Comparison of ENCODE assay signal across 8 cellular contexts in genomic region chr1:236141447-236142357, GRCh38. TPM values are rescaled to one million over a fixed set of nuclear protein-coding genes. Genes with fewer than 3 reads are reported as not detected.
DNase-seq lines count a peak whose midpoint lies in the region; ATAC-seq and TF ChIP-seq lines count a peak whose summit lies in the region.

No MANE protein-coding gene starts in this region.

- DNase-seq in G401 (ENCODE audit: low spot score) (peak; percentile 29), SK-N-MC (ENCODE audit: low read depth, low spot score) (no peak), dorsolateral prefrontal cortex (peak in 5 of 10 donors; percentile 20 to 63 (median 54)), stomach (peak; percentile 51), foreskin melanocyte (no peak)

- WGBS in liver, result 2% methylated on average over 83 of the region's 83 CpGs
- 0 to 1% (median 1%) methylated on average over 56 to 79 of the region's 83 CpGs for WGBS in stomach, 5 donors

- TF ChIP-seq EP300 in stomach (IDR thresholded peaks at IDR 0.05), result no peak

- H3K9ac ChIP-seq in SK-N-MC (ENCODE audit: insufficient read length), result peak overlapping the region; percentile 79
- peak overlapping the region in 1 of 2 donors; percentile 71 for H3K9ac ChIP-seq in liver (ENCODE audit: low read depth in 1 of 2, low read length in 2 of 2)

- no peaks in the 10 kb centered on the region for H3K36me3 ChIP-seq in ACC112 (ENCODE audit: insufficient read depth, low read length)
- peaks cover 32% of the 10 kb centered on the region for H3K36me3 ChIP-seq in SK-N-MC (ENCODE audit: insufficient read depth, low read length)
- no peaks in the 10 kb centered on the region for H3K36me3 ChIP-seq in liver (ENCODE audit: control insufficient read depth in 4 of 4, insufficient read depth in 3 of 4, low read depth in 1 of 4, low read length in 3 of 4)
- no peaks in the 10 kb centered on the region for H3K36me3 ChIP-seq in stomach

- in situ Hi-C loops in G401 (cut with HindIII; ENCODE audit: low sequenced_read_pairs), result no loop called here

- H3K4me3 ChIP-seq in ACC112 (ENCODE audit: low read depth, low read length), result peak overlapping the region; percentile 68
- H3K4me3 ChIP-seq in SK-N-MC, result peak overlapping the region; percentile 82
- H3K4me3 ChIP-seq in dorsolateral prefrontal cortex, result peak overlapping the region; percentile 45 to 93 (median 79)
- peak overlapping the region; percentile 33 to 85 (median 49) for H3K4me3 ChIP-seq in liver (ENCODE audit: low read depth in 1 of 3, low read length in 3 of 3)
- peak overlapping the region; percentile 71 to 92 (median 80) for H3K4me3 ChIP-seq in stomach

- no peak for TF ChIP-seq RAD21 in liver (IDR thresholded peaks at IDR 0.05)

- intact Hi-C loops in dorsolateral prefrontal cortex (cut with DNase I), result loop anchor here (5.0 to 10.0 kb wide), 3 partner anchors 141 to 381 kb away; partner anchors contain the start of genes ERO1B (in 2 of the 2) and LGALS8 (in 1 of the 2)
- intact Hi-C loops in stomach (cut with DNase I; ENCODE audit: low total_unique reads), result no loop called here

- no peaks in the 10 kb centered on the region for H3K79me2 ChIP-seq in ACC112 (ENCODE audit: control insufficient read depth, insufficient read depth, low read length, unreplicated experiment)

- H3K9me3 ChIP-seq in SK-N-MC (ENCODE audit: low read depth, low read length) (no peaks in the 10 kb centered on the region), liver (ENCODE audit: control insufficient read depth in 4 of 4, low read length in 3 of 4) (no peaks in the 10 kb centered on the region), stomach (no peaks in the 10 kb centered on the region)

- no peak overlapping the region for H3K27ac ChIP-seq in ACC112 (ENCODE audit: low read depth, low read length)
- peak overlapping the region; percentile 94 for H3K27ac ChIP-seq in SK-N-MC
- H3K27ac ChIP-seq in dorsolateral prefrontal cortex, result peak overlapping the region in 30 of 59 donors; percentile 1 to 72 (median 40)
- H3K27ac ChIP-seq in liver (ENCODE audit: low read depth in 1 of 2, low read length in 2 of 2), result peak overlapping the region in 1 of 2 donors; percentile 7
- H3K27ac ChIP-seq in stomach, result peak overlapping the region; percentile 24 to 69 (median 40)

- H2AFZ ChIP-seq in ACC112 (ENCODE audit: low read length, unreplicated experiment), result peak overlapping the region; percentile 80

- TF ChIP-seq CTCF in dorsolateral prefrontal cortex (IDR thresholded peaks at IDR 0.05 in 54 of 56, conservative IDR thresholded peaks at IDR 0.05 in 2 of 56; ENCODE audit: low read depth in 1 of 56, partially characterized antibody in 56 of 56) (peak in 2 of 56 donors; percentile 2 to 11), liver (IDR thresholded peaks at IDR 0.05; ENCODE audit: low read depth, low read length, missing input control) (no peak), stomach (IDR thresholded peaks at IDR 0.05) (no peak)

- peaks cover 4% of the 10 kb centered on the region for H3K4me1 ChIP-seq in ACC112 (ENCODE audit: control insufficient read depth, insufficient read depth, low read length, unreplicated experiment)
- peaks cover 0 to 20% (median 15%) of the 10 kb centered on the region in 4 donors for H3K4me1 ChIP-seq in liver (ENCODE audit: control insufficient read depth in 4 of 4, insufficient read depth in 4 of 4, low read length in 3 of 4)
- peaks cover 26 to 49% (median 39%) of the 10 kb centered on the region in 4 donors for H3K4me1 ChIP-seq in stomach

- no peak for TF ChIP-seq POLR2A in stomach (IDR thresholded peaks at IDR 0.05)

- H3K27me3 ChIP-seq in ACC112 (ENCODE audit: insufficient read depth, low read length) (peaks cover 40% of the 10 kb centered on the region), dorsolateral prefrontal cortex (no peaks in the 10 kb centered on the region), liver (ENCODE audit: control insufficient read depth in 4 of 4, insufficient read depth in 4 of 4, low read length in 3 of 4) (no peaks in the 10 kb centered on the region), stomach (peaks cover 0 to 28% (median 0%) of the 10 kb centered on the region in 3 donors)

- ATAC-seq in HG03280 (IDR thresholded peaks at IDR 0.05; ENCODE audit: unreplicated experiment), result peak; percentile 9

TF ChIP-seq in liver, 16 proteins besides CTCF, POLR2A, EP300 and RAD21:
- no peak for TF ChIP-seq TAF1 (conservative IDR thresholded peaks at IDR 0.05)
- no peak for TF ChIP-seq FOXA2 (IDR thresholded peaks at IDR 0.05)
- no peak for TF ChIP-seq HNF4G (IDR thresholded peaks at IDR 0.05)
- TF ChIP-seq MAX (IDR thresholded peaks at IDR 0.05), result no peak
- no peak for TF ChIP-seq REST (IDR thresholded peaks at IDR 0.05)
- no peak for TF ChIP-seq NR2F2 (IDR thresholded peaks at IDR 0.05)
- no peak for TF ChIP-seq JUND (IDR thresholded peaks at IDR 0.05)
- no peak for TF ChIP-seq EGR1 (IDR thresholded peaks at IDR 0.05; ENCODE audit: low read depth in 2 of 2)
- no peak for TF ChIP-seq FOXA1 (IDR thresholded peaks at IDR 0.05)
- TF ChIP-seq RXRA (IDR thresholded peaks at IDR 0.05), result no peak
- no peak for TF ChIP-seq HNF4A (conservative IDR thresholded peaks at IDR 0.05)
- no peak for TF ChIP-seq GABPA (IDR thresholded peaks at IDR 0.05 in 1 of 2, conservative IDR thresholded peaks at IDR 0.05 in 1 of 2)
- TF ChIP-seq ATF3 (IDR thresholded peaks at IDR 0.05), result no peak
- TF ChIP-seq SP1 (IDR thresholded peaks at IDR 0.05), result no peak

RNA-seq across cellular contexts. Expression of gene GPR137B, which starts 0.6 kb away (rescaled TPM):
- 0.37 and 4.2 TPM in 2 replicates for total RNA-seq in G401 (2014; rRNA removed; shearing (Covaris generic))
- total RNA-seq in dorsolateral prefrontal cortex, result 10 to 100 TPM; 21.7 to 63.1 (median 38.2) TPM
- 1 to 10 TPM; 3.6 to 7.0 TPM for total RNA-seq in liver
- 1 to 10 TPM; 2.2 to 8.6 TPM for polyA plus RNA-seq in liver
- total RNA-seq in stomach, result 10 to 100 TPM; 11.6 to 64.8 (median 15.8) TPM
- 1 to 10 TPM; 2.9 to 7.5 (median 7.3) TPM for polyA plus RNA-seq in stomach

Comparison
In these comparisons a context has a peak if more than half of its experiments do, and no peak if none do; other contexts are left out.
1. DNase-seq: peak in G401 (single experiment) and stomach (single experiment); none in SK-N-MC (single experiment) and foreskin melanocyte (single experiment).
2. Peak in every context shown above with its lines, with median percentiles within 50 percentile points of each other: H3K4me3 ChIP-seq.